Comparison of ENCODE assay signal across 1 cellular context in the genomic region with DNA sequence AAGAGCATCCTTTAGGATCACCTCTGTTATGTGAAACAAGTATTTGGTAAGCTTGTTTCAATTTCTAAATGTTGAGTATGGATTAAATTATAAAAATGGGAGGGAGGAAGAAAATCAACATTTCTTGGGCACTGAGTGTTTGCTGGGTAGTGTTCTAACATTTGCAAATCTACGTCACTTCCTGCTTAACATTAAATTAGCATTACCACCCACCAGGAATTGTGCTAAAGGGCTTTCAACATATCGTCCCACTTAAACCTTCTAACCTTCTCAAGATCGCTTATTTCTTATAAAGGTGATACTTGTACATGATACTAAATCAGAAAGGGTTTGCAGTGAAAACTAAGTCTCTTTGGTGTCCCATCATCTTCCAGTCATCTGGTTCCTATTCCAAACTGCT.
TF ChIP-seq lines count a peak whose summit lies in the region.

No MANE protein-coding gene starts in this region.

TF ChIP-seq in H1, 55 proteins besides CTCF, POLR2A, EP300 and RAD21:
- TF ChIP-seq, protein P1, sequence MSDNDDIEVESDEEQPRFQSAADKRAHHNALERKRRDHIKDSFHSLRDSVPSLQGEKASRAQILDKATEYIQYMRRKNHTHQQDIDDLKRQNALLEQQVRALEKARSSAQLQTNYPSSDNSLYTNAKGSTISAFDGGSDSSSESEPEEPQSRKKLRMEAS (IDR thresholded peaks at IDR 0.05) = no peak
- TF ChIP-seq KDM4A (IDR thresholded peaks at IDR 0.05; ENCODE audit: low read depth, low read length, severe bottlenecking) (no peak), POU5F1 (IDR thresholded peaks at IDR 0.05; ENCODE audit: low read depth, low read length) (no peak), BACH1 (IDR thresholded peaks at IDR 0.05; ENCODE audit: low read length) (no peak), FOSL1 (IDR thresholded peaks at IDR 0.05; ENCODE audit: insufficient read depth, low read depth, low read length) (no peak), NRF1 (IDR thresholded peaks at IDR 0.05; ENCODE audit: low read depth, low read length) (no peak), CHD1 (IDR thresholded peaks at IDR 0.05; ENCODE audit: low read depth, low read length) (no peak), CEBPB (IDR thresholded peaks at IDR 0.05; ENCODE audit: low read depth, low read length) (no peak), ZNF274 (IDR thresholded peaks at IDR 0.05; ENCODE audit: borderline replicate concordance, extremely low read depth, low read length) (no peak)
- TF ChIP-seq, protein P2, sequence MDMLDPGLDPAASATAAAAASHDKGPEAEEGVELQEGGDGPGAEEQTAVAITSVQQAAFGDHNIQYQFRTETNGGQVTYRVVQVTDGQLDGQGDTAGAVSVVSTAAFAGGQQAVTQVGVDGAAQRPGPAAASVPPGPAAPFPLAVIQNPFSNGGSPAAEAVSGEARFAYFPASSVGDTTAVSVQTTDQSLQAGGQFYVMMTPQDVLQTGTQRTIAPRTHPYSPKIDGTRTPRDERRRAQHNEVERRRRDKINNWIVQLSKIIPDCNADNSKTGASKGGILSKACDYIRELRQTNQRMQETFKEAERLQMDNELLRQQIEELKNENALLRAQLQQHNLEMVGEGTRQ (IDR thresholded peaks at IDR 0.05; ENCODE audit: low read length) = no peak
- TF ChIP-seq, protein P3, sequence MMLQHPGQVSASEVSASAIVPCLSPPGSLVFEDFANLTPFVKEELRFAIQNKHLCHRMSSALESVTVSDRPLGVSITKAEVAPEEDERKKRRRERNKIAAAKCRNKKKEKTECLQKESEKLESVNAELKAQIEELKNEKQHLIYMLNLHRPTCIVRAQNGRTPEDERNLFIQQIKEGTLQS (IDR thresholded peaks at IDR 0.05; ENCODE audit: insufficient read depth, low read depth, low read length) = no peak
